34 cellular contexts compared by ENCODE assay signal in the genomic region with DNA sequence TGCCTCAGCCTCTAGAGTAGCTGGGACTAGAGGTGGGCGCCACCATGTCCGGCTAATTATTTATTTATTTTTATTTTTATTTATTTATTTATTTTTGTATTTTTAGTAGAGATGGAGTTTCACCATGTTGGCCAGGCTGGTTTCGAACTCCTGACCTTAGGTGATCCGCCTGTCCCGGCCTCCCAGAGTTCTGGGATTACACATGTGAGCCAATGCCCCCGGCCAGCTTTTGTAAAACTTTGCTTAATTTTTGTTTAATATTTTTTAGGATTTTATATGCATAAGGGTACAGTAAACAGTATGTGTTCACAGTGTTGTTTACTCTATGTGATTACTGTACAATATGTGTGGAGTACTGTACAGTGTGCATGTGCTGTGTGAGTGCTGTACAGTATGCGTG.
"Had no signal": no experiment of that assay in that cellular context is flagged by ENCODE, and none has a peak within 500 bp of the region (broad histone marks: within the 10 kb centered on the region; RNA-seq: fewer than 3 reads in every experiment).

No MANE protein-coding gene starts in this region.

- H3K9me3 ChIP-seq: MG63 had no signal

- DNase-seq: Karpas-422, MG63, MM.1S, MV-4-11, NCI-H1048, NCI-H1092, NCI-H1092 treated with DMSO at 0.1 percent for 48 hours, NCI-H1105, NCI-H1105 treated with DMSO at 0.1 percent for 48 hours, NCI-H1417, NCI-H1417 treated with DMSO at 0.1 percent for 48 hours, NCI-H1436, NCI-H1436 treated with DMSO at 0.1 percent for 48 hours, NCI-H146, NCI-H1694, NCI-H1694 treated with DMSO at 0.1 percent for 48 hours, NCI-H187, NCI-H187 treated with DMSO at 0.1 percent for 48 hours, NCI-H1930, NCI-H2029, NCI-H2029 treated with DMSO at 0.1 percent for 48 hours, NCI-H2081, NCI-H2081 treated with DMSO at 0.1 percent for 48 hours, NCI-H2107, NCI-H2171, NCI-H2171 treated with DMSO at 0.1 percent for 48 hours, NCI-H2227 treated with DMSO at 0.1 percent for 48 hours, NCI-H226, NCI-H345, NCI-H446, NCI-H446 treated with DMSO at 0.1 percent for 48 hours, NCI-H510A, NCI-H510A treated with DMSO at 0.1 percent for 48 hours, NCI-H524 had no signal

- H3K4me3 ChIP-seq: MG63 had no signal

- H3K27me3 ChIP-seq: MG63 had no signal
